Comparison of ENCODE assay signal across 9 cellular contexts in genomic region chr19:13103961-13104847, GRCh38. TPM values are rescaled to one million over a fixed set of nuclear protein-coding genes. Genes with fewer than 3 reads are reported as not detected.
DNase-seq lines count a peak whose midpoint lies in the region; ATAC-seq and TF ChIP-seq lines count a peak whose summit lies in the region.
"Had no signal": no experiment of that assay in that cellular context is flagged by ENCODE, and none has a peak within 500 bp of the region (broad histone marks: within the 10 kb centered on the region; RNA-seq: fewer than 3 reads in every experiment).

No MANE protein-coding gene starts in this region.

- H3K4me3 Mint-ChIP-seq in activated naive CD8-positive, alpha-beta T cell treated with anti-CD3 and anti-CD28 coated beads, Interleukin-2, amount 10 ng/mL, durations not matched to agents 7 days and 5 days = peak overlapping the region; percentile 93

- H3K36me3 ChIP-seq in right atrium auricular region (peaks cover 2% of the 10 kb centered on the region), SJCRH30 (peaks cover 19% of the 10 kb centered on the region)

- peak; percentile 49 to 82 for TF ChIP-seq CTCF in right atrium auricular region (IDR thresholded peaks at IDR 0.05)

- H3K36me3 Mint-ChIP-seq in activated naive CD8-positive, alpha-beta T cell treated with anti-CD3 and anti-CD28 coated beads, Interleukin-2, amount 10 ng/mL, durations not matched to agents 7 days and 5 days = peaks cover 8% of the 10 kb centered on the region

- H3K4me3 ChIP-seq in right atrium auricular region (peak overlapping the region in 1 of 2 donors; percentile 13), SJCRH30 (no peak overlapping the region)
- H3K4me3 ChIP-seq: HAP-1 had no signal

- H3K9me3 Mint-ChIP-seq in activated naive CD8-positive, alpha-beta T cell treated with anti-CD3 and anti-CD28 coated beads, Interleukin-2, amount 10 ng/mL, durations not matched to agents 7 days and 5 days = peaks cover 2% of the 10 kb centered on the region

- H3K27me3 ChIP-seq in right atrium auricular region (no peaks in the 10 kb centered on the region), SJCRH30 (no peaks in the 10 kb centered on the region)

- POLR2A ChIA-PET in activated naive CD8-positive, alpha-beta T cell treated with anti-CD3 and anti-CD28 coated beads, Interleukin-2, amount 10 ng/mL, durations not matched to agents 7 days and 5 days (lab: Charles Lee) = interaction anchor here (0.5 to 2.8 kb wide), 10 partner anchors 13 to 150 kb away, joined by 3 to 22 read pairs (median 7); partner anchors contain the start of genes IER2, NACC1, STX10 and TRMT1

- H3K27ac ChIP-seq in right atrium auricular region = peak overlapping the region; percentile 84 to 88
- no peak overlapping the region for H3K27ac ChIP-seq in SJCRH30

- peak overlapping the region; percentile 92 for H3K27ac Mint-ChIP-seq in activated naive CD8-positive, alpha-beta T cell treated with anti-CD3 and anti-CD28 coated beads, Interleukin-2, amount 10 ng/mL, durations not matched to agents 7 days and 5 days

- H3K9me3 ChIP-seq in right atrium auricular region (no peaks in the 10 kb centered on the region), SJCRH30 (replicated peaks) (no peaks in the 10 kb centered on the region)
- H3K9me3 ChIP-seq: HAP-1 had no signal

- DNase-seq in Ammon's horn (ENCODE audit: low spot score) (peak; percentile 71), right atrium auricular region (ENCODE audit: low spot score) (peak; percentile 68), NCI-H128 (lab: John Stamatoyannopoulos, UW; ENCODE audit: unreplicated experiment) (no peak), SJCRH30 (no peak)
- DNase-seq in activated naive CD8-positive, alpha-beta T cell treated with anti-CD3 and anti-CD28 coated beads, Interleukin-2, amount 10 ng/mL, durations not matched to agents 7 days and 5 days = peak; percentile 83
- peak; percentile 43 to 60 for DNase-seq in stimulated activated CD4-positive, alpha-beta T cell treated with anti-CD3 and anti-CD28 coated beads, Interleukin-15, amount 100 ng/mL, for 1 hour (ENCODE audit: low read depth in 1 of 2, low spot score in 1 of 2)

- peak; percentile 33 for ATAC-seq in GM21576 (IDR thresholded peaks at IDR 0.05; ENCODE audit: unreplicated experiment)
- ATAC-seq in SK-N-SH treated with all-trans-retinoic acid at 6 μM for 48 hours = 0 out of 3 replicates have a peak, but pooled peaks have one; percentile 5
- peak; percentile 38 for ATAC-seq in activated naive CD8-positive, alpha-beta T cell treated with anti-CD3 and anti-CD28 coated beads, Interleukin-2, amount 10 ng/mL, durations not matched to agents 7 days and 5 days (ENCODE audit: low read depth)

- H3K4me1 Mint-ChIP-seq in activated naive CD8-positive, alpha-beta T cell treated with anti-CD3 and anti-CD28 coated beads, Interleukin-2, amount 10 ng/mL, durations not matched to agents 7 days and 5 days = peaks cover 21% of the 10 kb centered on the region

- no peaks in the 10 kb centered on the region for H3K27me3 Mint-ChIP-seq in activated naive CD8-positive, alpha-beta T cell treated with anti-CD3 and anti-CD28 coated beads, Interleukin-2, amount 10 ng/mL, durations not matched to agents 7 days and 5 days

- H3K4me1 ChIP-seq in right atrium auricular region (peaks cover 0 to 56% of the 10 kb centered on the region in 2 donors), SJCRH30 (no peaks in the 10 kb centered on the region)
- H3K4me1 ChIP-seq: HAP-1 had no signal

TF ChIP-seq in SK-N-SH treated with all-trans-retinoic acid at 6 μM for 48 hours, 23 proteins besides CTCF, POLR2A, EP300 and RAD21:
- TF ChIP-seq POU6F1 (CRISPR knock-in tag; IDR thresholded peaks at IDR 0.05; ENCODE audit: borderline replicate concordance, low read depth) (no peak), CREB5 (CRISPR knock-in tag; IDR thresholded peaks at IDR 0.05; ENCODE audit: low read depth) (no peak)

RNA-seq across cellular contexts. Expression of gene LYL1, which starts 1.5 kb away (rescaled TPM):
- 1 to 10 TPM; 3.7 TPM for total RNA-seq in activated naive CD8-positive, alpha-beta T cell treated with anti-CD3 and anti-CD28 coated beads, Interleukin-2, amount 10 ng/mL, durations not matched to agents 7 days and 5 days
- 10 to 100 TPM; 10.2 to 15.3 TPM for total RNA-seq in right atrium auricular region
- 0.08 TPM in 1 of 2 replicates, not detected in the other for total RNA-seq in SJCRH30 (2014; rRNA removed; shearing (Covaris generic))

RNA-seq across cellular contexts. Expression of gene TRMT1, which starts 12.3 kb away (rescaled TPM):
- total RNA-seq in activated naive CD8-positive, alpha-beta T cell treated with anti-CD3 and anti-CD28 coated beads, Interleukin-2, amount 10 ng/mL, durations not matched to agents 7 days and 5 days = 10 to 100 TPM; 54.3 to 55.8 TPM
- total RNA-seq in right atrium auricular region = 10 to 100 TPM; 13.6 to 15.0 TPM
- 54.1 and 59.0 TPM in 2 replicates for total RNA-seq in SJCRH30 (2014; rRNA removed; shearing (Covaris generic))

RNA-seq across cellular contexts. Expression of gene NACC1, which starts 13.9 kb away (rescaled TPM):
- total RNA-seq in activated naive CD8-positive, alpha-beta T cell treated with anti-CD3 and anti-CD28 coated beads, Interleukin-2, amount 10 ng/mL, durations not matched to agents 7 days and 5 days = 10 to 100 TPM; 56.3 to 57.2 TPM
- total RNA-seq in right atrium auricular region = 10 to 100 TPM; 25.4 to 27.3 TPM
- total RNA-seq in SJCRH30 (2014; rRNA removed; shearing (Covaris generic)) = 103 and 105 TPM in 2 replicates

RNA-seq across cellular contexts. Expression of gene STX10, which starts 46.0 kb away (rescaled TPM):
- 10 to 100 TPM; 67.1 to 69.9 TPM for total RNA-seq in activated naive CD8-positive, alpha-beta T cell treated with anti-CD3 and anti-CD28 coated beads, Interleukin-2, amount 10 ng/mL, durations not matched to agents 7 days and 5 days
- 10 to 100 TPM; 33.1 to 39.2 TPM for total RNA-seq in right atrium auricular region
- total RNA-seq in SJCRH30 (2014; rRNA removed; shearing (Covaris generic)) = 58.5 and 70.7 TPM in 2 replicates

RNA-seq across cellular contexts. Expression of gene IER2, which starts 46.0 kb away (rescaled TPM):
- total RNA-seq in activated naive CD8-positive, alpha-beta T cell treated with anti-CD3 and anti-CD28 coated beads, Interleukin-2, amount 10 ng/mL, durations not matched to agents 7 days and 5 days = 100 to 1,000 TPM; 167 to 178 TPM
- 100 to 1,000 TPM in 1 of 2 donors, 10 to 100 TPM in 1; 35.4 to 139 TPM for total RNA-seq in right atrium auricular region
- total RNA-seq in SJCRH30 (2014; rRNA removed; shearing (Covaris generic)) = 30.2 and 31.7 TPM in 2 replicates

Comparison
In these comparisons a context has a peak if more than half of its experiments do, and no peak if none do; other contexts are left out.
1. DNase-seq: peak in Ammon's horn (single experiment), activated naive CD8-positive, alpha-beta T cell treated with anti-CD3 and anti-CD28 coated beads, Interleukin-2, amount 10 ng/mL, durations not matched to agents 7 days and 5 days (single experiment), right atrium auricular region (single experiment) and stimulated activated CD4-positive, alpha-beta T cell treated with anti-CD3 and anti-CD28 coated beads, Interleukin-15, amount 100 ng/mL, for 1 hour (2 of 2); none in NCI-H128 (single experiment) and SJCRH30 (0 of 2).
2. Peak in every context shown above with its lines, with median percentiles within 50 percentile points of each other: ATAC-seq.